Comparison of ENCODE assay signal across 16 cellular contexts in genomic region chr14:65258391-65258790, GRCh38.
DNase-seq lines count a peak whose midpoint lies in the region; ATAC-seq, FAIRE-seq and TF ChIP-seq lines count a peak whose summit lies in the region.
"Had no signal": no experiment of that assay in that cellular context is flagged by ENCODE, and none has a peak within 500 bp of the region (broad histone marks: within the 10 kb centered on the region; RNA-seq: fewer than 3 reads in every experiment).

No MANE protein-coding gene starts in this region.

- DNase-seq in activated naive CD8-positive, alpha-beta T cell treated with anti-CD3 and anti-CD28 coated beads, Interleukin-2, amount 50 U/mL, for 24 hours = no peak
- no peak for DNase-seq in activated naive CD8-positive, alpha-beta T cell treated with anti-CD3 and anti-CD28 coated beads for 36 hours
- peak; percentile 84 for DNase-seq in astrocyte (ENCODE audit: low read depth)
- no peak for DNase-seq in hepatocyte (ENCODE audit: low spot score)
- peak; percentile 73 for DNase-seq in urothelium cell line (ENCODE audit: low spot score)
- DNase-seq in neural progenitor cell (ENCODE audit: low spot score) = no peak
- no peak for DNase-seq in WTC11 (ENCODE audit: low spot score)
- DNase-seq: 8988T; activated CD8-positive, alpha-beta memory T cell treated with anti-CD3 and anti-CD28 coated beads, Interleukin-2, amount 10 ng/mL, durations not matched to agents 7 days and 5 days; H9; OCI-M1; right cardiac atrium; T1000 had no signal

- H3K4me3 ChIP-seq in astrocyte (ENCODE audit: insufficient read depth, low read depth, low read length) (no peak overlapping the region), hepatocyte (no peak overlapping the region), neural progenitor cell (no peak overlapping the region)
- H3K4me3 ChIP-seq: thoracic aorta had no signal

- H3K4me2 ChIP-seq in astrocyte (ENCODE audit: low read length) = peak overlapping the region; percentile 51
- H3K4me2 ChIP-seq in hepatocyte = no peak overlapping the region
- no peak overlapping the region for H3K4me2 ChIP-seq in neural progenitor cell
- H3K4me2 ChIP-seq: KMS-11 had no signal

- peaks cover 17% of the 10 kb centered on the region for H3F3A ChIP-seq in neural progenitor cell (ENCODE audit: low read depth)

- CTCF ChIA-PET in WTC11 (lab: Charles Lee) = no interaction called here

- POLR2A ChIA-PET in WTC11 (lab: Charles Lee) = interaction anchor here (1.2 kb wide), 1 partner anchor 153 kb away, joined by 4 read pairs; no protein-coding TSS in a partner anchor

- peaks cover 4% of the 10 kb centered on the region for H3K9me3 Mint-ChIP-seq in activated naive CD8-positive, alpha-beta T cell treated with anti-CD3 and anti-CD28 coated beads, Interleukin-2, amount 50 U/mL, for 24 hours
- peaks cover 9% of the 10 kb centered on the region for H3K9me3 Mint-ChIP-seq in activated naive CD8-positive, alpha-beta T cell treated with anti-CD3 and anti-CD28 coated beads for 36 hours
- peaks cover 4% of the 10 kb centered on the region for H3K9me3 Mint-ChIP-seq in astrocyte (ENCODE audit: unreplicated experiment)
- H3K9me3 Mint-ChIP-seq in neural progenitor cell = peaks cover 14% of the 10 kb centered on the region
- H3K9me3 Mint-ChIP-seq in WTC11 = peaks cover 4% of the 10 kb centered on the region

- peaks cover 46% of the 10 kb centered on the region for H3K4me1 Mint-ChIP-seq in activated naive CD8-positive, alpha-beta T cell treated with anti-CD3 and anti-CD28 coated beads, Interleukin-2, amount 50 U/mL, for 24 hours
- peaks cover 26% of the 10 kb centered on the region for H3K4me1 Mint-ChIP-seq in activated naive CD8-positive, alpha-beta T cell treated with anti-CD3 and anti-CD28 coated beads for 36 hours
- H3K4me1 Mint-ChIP-seq in astrocyte (ENCODE audit: low read depth, unreplicated experiment) (peaks cover 25% of the 10 kb centered on the region), neural progenitor cell (peaks cover 21% of the 10 kb centered on the region), WTC11 (peaks cover 26% of the 10 kb centered on the region)

- H3K4me1 ChIP-seq in astrocyte (ENCODE audit: insufficient read depth, low read length) (peaks cover 43% of the 10 kb centered on the region), hepatocyte (ENCODE audit: insufficient read depth) (peaks cover 12% of the 10 kb centered on the region), neural progenitor cell (peaks cover 24% of the 10 kb centered on the region)

- peak; percentile 77 for ATAC-seq in activated naive CD8-positive, alpha-beta T cell treated with anti-CD3 and anti-CD28 coated beads, Interleukin-2, amount 50 U/mL, for 24 hours
- ATAC-seq in WTC11 (no peak), GM19397 (IDR thresholded peaks at IDR 0.05; ENCODE audit: unreplicated experiment) (no peak)
- ATAC-seq: activated CD8-positive, alpha-beta memory T cell treated with anti-CD3 and anti-CD28 coated beads, Interleukin-2, amount 10 ng/mL, durations not matched to agents 7 days and 5 days had no signal

- H3K27ac ChIP-seq in astrocyte (ENCODE audit: low read depth, low read length) (peak overlapping the region; percentile 66), hepatocyte (peak overlapping the region; percentile 88), neural progenitor cell (no peak overlapping the region)
- H3K27ac ChIP-seq: KMS-11, thoracic aorta had no signal

- H3K9me2 ChIP-seq in hepatocyte (replicated peaks; ENCODE audit: insufficient read depth) = no peaks in the 10 kb centered on the region

- H3K79me2 ChIP-seq in astrocyte (ENCODE audit: insufficient read depth, low read length) = no peaks in the 10 kb centered on the region
- H3K79me2 ChIP-seq in hepatocyte = no peaks in the 10 kb centered on the region
- no peaks in the 10 kb centered on the region for H3K79me2 ChIP-seq in neural progenitor cell (ENCODE audit: low read depth)

- no peaks in the 10 kb centered on the region for H3K36me3 Mint-ChIP-seq in activated naive CD8-positive, alpha-beta T cell treated with anti-CD3 and anti-CD28 coated beads, Interleukin-2, amount 50 U/mL, for 24 hours (ENCODE audit: low read depth)
- H3K36me3 Mint-ChIP-seq in activated naive CD8-positive, alpha-beta T cell treated with anti-CD3 and anti-CD28 coated beads for 36 hours = no peaks in the 10 kb centered on the region
- H3K36me3 Mint-ChIP-seq in astrocyte (ENCODE audit: low read depth, unreplicated experiment) = no peaks in the 10 kb centered on the region
- no peaks in the 10 kb centered on the region for H3K36me3 Mint-ChIP-seq in neural progenitor cell
- H3K36me3 Mint-ChIP-seq in WTC11 = peaks cover 3% of the 10 kb centered on the region

- H3K4me3 Mint-ChIP-seq in activated naive CD8-positive, alpha-beta T cell treated with anti-CD3 and anti-CD28 coated beads, Interleukin-2, amount 50 U/mL, for 24 hours = no peak overlapping the region
- no peak overlapping the region for H3K4me3 Mint-ChIP-seq in activated naive CD8-positive, alpha-beta T cell treated with anti-CD3 and anti-CD28 coated beads for 36 hours
- H3K4me3 Mint-ChIP-seq in astrocyte (ENCODE audit: unreplicated experiment) (no peak overlapping the region), neural progenitor cell (no peak overlapping the region), WTC11 (no peak overlapping the region)
- H3K4me3 Mint-ChIP-seq: activated CD8-positive, alpha-beta memory T cell treated with anti-CD3 and anti-CD28 coated beads, Interleukin-2, amount 10 ng/mL, durations not matched to agents 7 days and 5 days; H9 had no signal

- H3K9me3 ChIP-seq in astrocyte (ENCODE audit: insufficient read depth, low read depth, low read length) (no peaks in the 10 kb centered on the region), hepatocyte (ENCODE audit: low read depth) (no peaks in the 10 kb centered on the region), neural progenitor cell (ENCODE audit: low read depth) (no peaks in the 10 kb centered on the region)

- H4K20me1 ChIP-seq in astrocyte (ENCODE audit: insufficient read depth, low read length) = no peaks in the 10 kb centered on the region
- no peaks in the 10 kb centered on the region for H4K20me1 ChIP-seq in hepatocyte (ENCODE audit: insufficient read depth, poor library complexity, severe bottlenecking)
- H4K20me1 ChIP-seq in neural progenitor cell (ENCODE audit: low read depth) = no peaks in the 10 kb centered on the region

- H3K9ac ChIP-seq in astrocyte (ENCODE audit: low read length) (no peak overlapping the region), neural progenitor cell (no peak overlapping the region)
- H3K9ac ChIP-seq: KMS-11 had no signal

- 55% methylated on average over 1 of the region's 1 CpG for WGBS in hepatocyte (ENCODE audit: low lambda C conversion rate, missing lambda C conversion rate)

- peak; percentile 29 for FAIRE-seq in astrocyte (lab: Jason Lieb, UNC)
- peak; percentile 83 for FAIRE-seq in urothelium cell line (lab: Jason Lieb, UNC)

- peaks cover 2% of the 10 kb centered on the region for H3K27me3 Mint-ChIP-seq in activated naive CD8-positive, alpha-beta T cell treated with anti-CD3 and anti-CD28 coated beads, Interleukin-2, amount 50 U/mL, for 24 hours
- no peaks in the 10 kb centered on the region for H3K27me3 Mint-ChIP-seq in activated naive CD8-positive, alpha-beta T cell treated with anti-CD3 and anti-CD28 coated beads for 36 hours
- H3K27me3 Mint-ChIP-seq in astrocyte (ENCODE audit: low read depth, unreplicated experiment) (no peaks in the 10 kb centered on the region), neural progenitor cell (ENCODE audit: insufficient read depth, low read depth) (peaks cover 22% of the 10 kb centered on the region), WTC11 (ENCODE audit: low read depth) (no peaks in the 10 kb centered on the region)

- no peaks in the 10 kb centered on the region for H3K27me3 ChIP-seq in astrocyte (ENCODE audit: insufficient read depth, low read length)
- no peaks in the 10 kb centered on the region for H3K27me3 ChIP-seq in hepatocyte
- H3K27me3 ChIP-seq in neural progenitor cell = peaks cover 22% of the 10 kb centered on the region

- no peak overlapping the region for H3K27ac Mint-ChIP-seq in activated naive CD8-positive, alpha-beta T cell treated with anti-CD3 and anti-CD28 coated beads, Interleukin-2, amount 50 U/mL, for 24 hours
- no peak overlapping the region for H3K27ac Mint-ChIP-seq in activated naive CD8-positive, alpha-beta T cell treated with anti-CD3 and anti-CD28 coated beads for 36 hours
- H3K27ac Mint-ChIP-seq in astrocyte (ENCODE audit: unreplicated experiment) (no peak overlapping the region), neural progenitor cell (no peak overlapping the region), WTC11 (no peak overlapping the region)
- H3K27ac Mint-ChIP-seq: activated CD8-positive, alpha-beta memory T cell treated with anti-CD3 and anti-CD28 coated beads, Interleukin-2, amount 10 ng/mL, durations not matched to agents 7 days and 5 days; H9 had no signal

- H2AFZ ChIP-seq in astrocyte (ENCODE audit: low read depth, low read length) (no peak overlapping the region), hepatocyte (no peak overlapping the region), neural progenitor cell (replicated peaks) (no peak overlapping the region)

- H3K36me3 ChIP-seq in astrocyte (ENCODE audit: insufficient read depth, low read length) (no peaks in the 10 kb centered on the region), hepatocyte (replicated peaks; ENCODE audit: insufficient read depth, low read depth) (no peaks in the 10 kb centered on the region), neural progenitor cell (no peaks in the 10 kb centered on the region)
- H3K36me3 ChIP-seq: thoracic aorta had no signal

- TF ChIP-seq CTCF in astrocyte (IDR thresholded peaks at IDR 0.05; ENCODE audit: insufficient read depth, low read depth, low read length) = no peak
- TF ChIP-seq CTCF in hepatocyte (IDR thresholded peaks at IDR 0.05; ENCODE audit: poor library complexity) = no peak
- no peak for TF ChIP-seq CTCF in neural progenitor cell (IDR thresholded peaks at IDR 0.05)
- TF ChIP-seq CTCF in WTC11 (IDR thresholded peaks at IDR 0.05) = no peak

TF ChIP-seq in WTC11, 78 proteins besides CTCF, POLR2A, EP300 and RAD21 (continues in another document):
- TF ChIP-seq NR1H2 (CRISPR knock-in tag; IDR thresholded peaks at IDR 0.05) (no peak), ZNF512 (CRISPR knock-in tag; IDR thresholded peaks at IDR 0.05; ENCODE audit: borderline replicate concordance) (no peak), ZNF219 (CRISPR knock-in tag; IDR thresholded peaks at IDR 0.05; ENCODE audit: borderline replicate concordance) (no peak)

Comparison
In these comparisons a context has a peak if more than half of its experiments do, and no peak if none do; other contexts are left out.
1. DNase-seq: peak in astrocyte (single experiment) and urothelium cell line (single experiment); none in activated naive CD8-positive, alpha-beta T cell treated with anti-CD3 and anti-CD28 coated beads, Interleukin-2, amount 50 U/mL, for 24 hours (single experiment), activated naive CD8-positive, alpha-beta T cell treated with anti-CD3 and anti-CD28 coated beads for 36 hours (single experiment), hepatocyte (single experiment), neural progenitor cell (single experiment) and WTC11 (single experiment).